1 cellular context compared by ENCODE assay signal in the genomic region with DNA sequence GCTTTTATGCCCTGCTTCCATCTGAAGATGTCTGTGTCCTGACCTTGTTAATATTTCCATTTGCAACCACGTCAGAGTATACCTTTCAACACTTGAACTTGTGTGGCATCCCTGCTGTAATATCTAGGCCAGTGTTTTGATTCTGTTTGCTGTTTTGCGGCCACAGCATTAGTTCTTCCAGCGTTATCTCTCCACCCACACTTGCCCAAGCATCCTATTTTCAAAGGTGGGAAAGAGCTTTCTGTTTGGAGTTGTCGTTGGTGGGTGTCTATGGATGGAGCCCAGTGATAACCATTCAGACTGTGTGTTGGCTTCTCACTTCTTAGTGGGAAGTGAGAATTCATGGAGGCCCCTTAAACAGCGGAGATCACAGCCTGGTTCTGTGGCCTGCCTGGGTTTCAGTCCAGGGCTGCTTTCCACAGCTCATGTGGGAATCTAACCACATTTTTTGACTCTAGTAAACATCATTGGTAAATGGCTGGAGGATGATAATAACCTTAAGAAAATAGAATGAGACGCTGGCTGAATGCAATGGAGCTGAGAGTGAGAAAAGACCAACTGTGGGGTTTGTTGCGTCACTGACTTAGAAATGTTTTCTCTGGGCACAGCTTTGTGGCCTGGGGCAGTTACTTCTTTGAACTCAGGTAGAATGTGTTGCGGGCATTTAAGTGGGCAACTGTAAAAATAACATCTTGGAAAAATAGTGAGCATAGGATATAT.
TF ChIP-seq lines count a peak whose summit lies in the region.

No MANE protein-coding gene starts in this region.

TF ChIP-seq in A549, 52 proteins besides CTCF, POLR2A, EP300 and RAD21 (continued from another document):
- TF ChIP-seq, protein P1, sequence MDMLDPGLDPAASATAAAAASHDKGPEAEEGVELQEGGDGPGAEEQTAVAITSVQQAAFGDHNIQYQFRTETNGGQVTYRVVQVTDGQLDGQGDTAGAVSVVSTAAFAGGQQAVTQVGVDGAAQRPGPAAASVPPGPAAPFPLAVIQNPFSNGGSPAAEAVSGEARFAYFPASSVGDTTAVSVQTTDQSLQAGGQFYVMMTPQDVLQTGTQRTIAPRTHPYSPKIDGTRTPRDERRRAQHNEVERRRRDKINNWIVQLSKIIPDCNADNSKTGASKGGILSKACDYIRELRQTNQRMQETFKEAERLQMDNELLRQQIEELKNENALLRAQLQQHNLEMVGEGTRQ (IDR thresholded peaks at IDR 0.05): no peak
